In genomic region chr13:111183959-111184684, GRCh38 we compare ENCODE assay signal across 8 cellular contexts.
A peak's percentile ranks its signal among the peaks of the same experiment; 100 is the strongest.
DNase-seq lines count a peak whose midpoint lies in the region; ATAC-seq and TF ChIP-seq lines count a peak whose summit lies in the region.

No MANE protein-coding gene starts in this region.

- H3K27ac ChIP-seq in CD8-positive, alpha-beta memory T cell (ENCODE audit: low read depth, low read length) = no peak overlapping the region
- peak overlapping the region; percentile 62 for H3K27ac ChIP-seq in naive thymus-derived CD4-positive, alpha-beta T cell (ENCODE audit: low read depth, low read length)
- H3K27ac ChIP-seq in osteoblast (ENCODE audit: low read depth, low read length) = no peak overlapping the region

- peak overlapping the region; percentile 18 for H3K4me3 ChIP-seq in CD8-positive, alpha-beta memory T cell (ENCODE audit: low read length)
- peak overlapping the region; percentile 22 for H3K4me3 ChIP-seq in naive thymus-derived CD4-positive, alpha-beta T cell (ENCODE audit: low read length)
- H3K4me3 ChIP-seq in osteoblast (ENCODE audit: insufficient read depth, low read length) = no peak overlapping the region

- intact Hi-C loops in naive thymus-derived CD4-positive, alpha-beta T cell (cut with micrococcal nuclease) = loop anchor here (1.0 to 10.0 kb wide), 4 partner anchors 31 to 569 kb away; partner anchors contain the start of genes ING1 (in 1 of the 2) and NAXD (in 1 of the 2)

- H3K36me3 ChIP-seq in CD8-positive, alpha-beta memory T cell (ENCODE audit: insufficient read depth, low read length) = no peaks in the 10 kb centered on the region
- H3K36me3 ChIP-seq in naive thymus-derived CD4-positive, alpha-beta T cell (ENCODE audit: control insufficient read depth in 2 of 3, insufficient read depth in 3 of 3, low read length in 3 of 3) = no peaks in the 10 kb centered on the region
- peaks cover 4% of the 10 kb centered on the region for H3K36me3 ChIP-seq in osteoblast (ENCODE audit: insufficient read depth, low read length)

- TF ChIP-seq CTCF in osteoblast (IDR thresholded peaks at IDR 0.05; ENCODE audit: extremely low read depth, low read depth, low read length) = no peak

- POLR2A ChIA-PET in CD8-positive, alpha-beta memory T cell (lab: Charles Lee) = no interaction called here
- POLR2A ChIA-PET in naive thymus-derived CD4-positive, alpha-beta T cell (lab: Charles Lee) = interaction anchor here (0.6 to 1.3 kb wide), 8 partner anchors 15 to 1443 kb away, joined by 3 to 10 read pairs (median 4); no protein-coding TSS in a partner anchor

- no peak overlapping the region for H3K4me2 ChIP-seq in osteoblast (ENCODE audit: insufficient read depth, low read length)

- H3K79me2 ChIP-seq in osteoblast (ENCODE audit: insufficient read depth, low read length) = peaks cover 100% of the 10 kb centered on the region

- peaks cover 97% of the 10 kb centered on the region for H3K4me1 ChIP-seq in CD8-positive, alpha-beta memory T cell (ENCODE audit: insufficient read depth, low read length)
- H3K4me1 ChIP-seq in naive thymus-derived CD4-positive, alpha-beta T cell (ENCODE audit: control insufficient read depth in 2 of 2, insufficient read depth in 2 of 2, low read length in 2 of 2) = peaks cover 54 to 97% of the 10 kb centered on the region in 2 donors
- peaks cover 42% of the 10 kb centered on the region for H3K4me1 ChIP-seq in osteoblast (ENCODE audit: insufficient read depth, low read length)

- no peaks in the 10 kb centered on the region for H3K9me3 Mint-ChIP-seq in CD8-positive, alpha-beta memory T cell
- no peaks in the 10 kb centered on the region for H3K9me3 Mint-ChIP-seq in activated naive CD8-positive, alpha-beta T cell (ENCODE audit: low read depth)
- H3K9me3 Mint-ChIP-seq in naive thymus-derived CD4-positive, alpha-beta T cell = no peaks in the 10 kb centered on the region

- peaks cover 84% of the 10 kb centered on the region for H4K20me1 ChIP-seq in osteoblast (ENCODE audit: insufficient read depth, low read length)

- peaks cover 83 to 98% (median 96%) of the 10 kb centered on the region in 3 donors for H3K4me1 Mint-ChIP-seq in CD8-positive, alpha-beta memory T cell
- peaks cover 100% of the 10 kb centered on the region for H3K4me1 Mint-ChIP-seq in activated naive CD8-positive, alpha-beta T cell (ENCODE audit: low read depth)
- peaks cover 84 to 100% (median 94%) of the 10 kb centered on the region in 7 donors for H3K4me1 Mint-ChIP-seq in naive thymus-derived CD4-positive, alpha-beta T cell

- peak overlapping the region; percentile 55 to 96 (median 90) for H3K27ac Mint-ChIP-seq in CD8-positive, alpha-beta memory T cell
- H3K27ac Mint-ChIP-seq in activated naive CD8-positive, alpha-beta T cell = peak overlapping the region; percentile 85
- peak overlapping the region; percentile 84 to 98 (median 93) for H3K27ac Mint-ChIP-seq in naive thymus-derived CD4-positive, alpha-beta T cell

- H3K36me3 Mint-ChIP-seq in CD8-positive, alpha-beta memory T cell = peaks cover 2 to 6% (median 3%) of the 10 kb centered on the region in 3 donors
- H3K36me3 Mint-ChIP-seq in activated naive CD8-positive, alpha-beta T cell = peaks cover 4% of the 10 kb centered on the region
- H3K36me3 Mint-ChIP-seq in naive thymus-derived CD4-positive, alpha-beta T cell = peaks cover 0 to 37% (median 0%) of the 10 kb centered on the region in 5 donors

- CTCF ChIA-PET in CD8-positive, alpha-beta memory T cell (lab: Charles Lee) = interaction anchor here (1.0 to 1.4 kb wide), 6 partner anchors 20 to 117 kb away, joined by 3 to 5 read pairs (median 4); no protein-coding TSS in a partner anchor
- CTCF ChIA-PET in naive thymus-derived CD4-positive, alpha-beta T cell (lab: Charles Lee) = interaction anchor here (0.9 kb wide), 1 partner anchor 32 kb away, joined by 3 read pairs; no protein-coding TSS in a partner anchor

- no peaks in the 10 kb centered on the region for H3K9me3 ChIP-seq in CD8-positive, alpha-beta memory T cell (ENCODE audit: low read length)
- no peaks in the 10 kb centered on the region for H3K9me3 ChIP-seq in naive thymus-derived CD4-positive, alpha-beta T cell (ENCODE audit: control insufficient read depth in 2 of 3, low read length in 3 of 3)
- H3K9me3 ChIP-seq in osteoblast (ENCODE audit: low read depth, low read length) = no peaks in the 10 kb centered on the region

- DNase-seq in CD8-positive, alpha-beta memory T cell = peak in 1 of 5 donors; percentile 61
- peak in 2 of 9 donors; percentile 38 to 55 for DNase-seq in naive thymus-derived CD4-positive, alpha-beta T cell
- DNase-seq in GM19238 (ENCODE audit: insufficient read length, low spot score) (no peak), EL (no peak), NCI-H2107 treated with DMSO at 0.1 percent for 48 hours (lab: John Stamatoyannopoulos, UW; ENCODE audit: unreplicated experiment) (no peak), osteoblast (ENCODE audit: insufficient read length, low spot score, missing footprints) (no peak)

- no peak overlapping the region for H2AFZ ChIP-seq in osteoblast (ENCODE audit: low read length)

- no peaks in the 10 kb centered on the region for H3K27me3 ChIP-seq in CD8-positive, alpha-beta memory T cell (ENCODE audit: insufficient read depth, low read length, poor library complexity, severe bottlenecking)
- H3K27me3 ChIP-seq in naive thymus-derived CD4-positive, alpha-beta T cell (ENCODE audit: control insufficient read depth in 2 of 2, insufficient read depth in 2 of 2, low read length in 2 of 2) = no peaks in the 10 kb centered on the region
- no peaks in the 10 kb centered on the region for H3K27me3 ChIP-seq in osteoblast (ENCODE audit: insufficient read depth, low read length)

- no peaks in the 10 kb centered on the region for H3K27me3 Mint-ChIP-seq in CD8-positive, alpha-beta memory T cell
- no peaks in the 10 kb centered on the region for H3K27me3 Mint-ChIP-seq in activated naive CD8-positive, alpha-beta T cell
- H3K27me3 Mint-ChIP-seq in naive thymus-derived CD4-positive, alpha-beta T cell = no peaks in the 10 kb centered on the region

- peak overlapping the region; percentile 9 to 85 (median 76) for H3K4me3 Mint-ChIP-seq in CD8-positive, alpha-beta memory T cell
- peak overlapping the region; percentile 81 for H3K4me3 Mint-ChIP-seq in activated naive CD8-positive, alpha-beta T cell
- H3K4me3 Mint-ChIP-seq in naive thymus-derived CD4-positive, alpha-beta T cell = peak overlapping the region; percentile 65 to 88 (median 82)

- peak; percentile 0 for ATAC-seq in HG02884 (IDR thresholded peaks at IDR 0.05; ENCODE audit: unreplicated experiment)
- peak; percentile 7 for ATAC-seq in naive thymus-derived CD4-positive, alpha-beta T cell
